2 cellular contexts compared by ENCODE assay signal in the genomic region with DNA sequence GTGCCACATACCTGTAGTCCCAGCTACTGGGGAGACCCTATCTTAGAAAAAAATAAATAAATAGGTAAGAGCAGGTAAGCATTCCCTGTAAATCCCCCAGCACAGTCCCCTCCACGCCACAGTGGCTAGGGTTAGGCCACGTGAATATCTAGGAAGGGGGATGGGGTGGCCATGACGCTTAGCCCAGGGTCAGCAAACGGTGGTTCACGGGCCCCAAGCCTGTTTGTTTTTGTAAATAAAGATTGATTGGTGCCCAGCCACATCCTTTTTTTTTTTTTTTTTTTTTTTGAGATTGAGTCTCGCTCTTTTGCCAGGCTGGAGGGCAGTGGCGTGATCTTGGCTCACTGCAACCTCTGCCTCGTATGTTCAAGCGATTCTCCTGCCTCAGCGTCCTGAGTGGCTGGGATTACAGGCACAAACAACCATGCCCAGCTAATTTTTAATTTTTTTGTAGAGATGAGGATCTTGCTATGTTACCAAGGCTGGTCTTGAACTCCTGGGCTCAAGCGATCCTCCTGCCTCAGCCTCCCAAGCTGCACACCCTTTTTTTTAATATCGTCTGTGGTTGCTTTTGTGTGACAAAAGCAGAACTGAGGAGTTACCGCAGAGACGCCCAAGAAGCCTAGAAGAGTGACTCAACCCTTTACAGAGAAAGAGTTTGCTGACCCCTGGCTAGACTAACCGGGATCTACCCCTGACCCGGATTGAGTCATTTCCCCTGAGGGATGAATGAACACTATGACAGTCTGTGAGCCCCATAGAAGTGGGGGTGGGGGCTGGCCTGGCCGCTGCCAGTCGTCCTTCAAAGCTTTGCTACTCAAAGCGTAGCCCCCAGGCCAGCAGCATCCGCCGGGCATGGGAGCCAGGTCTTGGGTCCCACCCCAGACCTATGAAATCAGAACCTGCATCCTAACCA.
TF ChIP-seq lines count a peak whose summit lies in the region.

No MANE protein-coding gene starts in this region.

TF ChIP-seq in A549, 52 proteins besides CTCF, POLR2A, EP300 and RAD21:
- TF ChIP-seq, protein P1, sequence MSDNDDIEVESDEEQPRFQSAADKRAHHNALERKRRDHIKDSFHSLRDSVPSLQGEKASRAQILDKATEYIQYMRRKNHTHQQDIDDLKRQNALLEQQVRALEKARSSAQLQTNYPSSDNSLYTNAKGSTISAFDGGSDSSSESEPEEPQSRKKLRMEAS (IDR thresholded peaks at IDR 0.05), result peak; percentile 62
- TF ChIP-seq EHF (CRISPR knock-in tag; IDR thresholded peaks at IDR 0.05) (0 out of 2 replicates have a peak, but pooled peaks have one; percentile 13), NFE2L2 (conservative IDR thresholded peaks at IDR 0.05; ENCODE audit: low read length) (no peak), RNF2 (IDR thresholded peaks at IDR 0.05; ENCODE audit: borderline replicate concordance, low read depth) (no peak), PHF8 (IDR thresholded peaks at IDR 0.05; ENCODE audit: borderline replicate concordance, low read depth) (no peak), GATA3 (IDR thresholded peaks at IDR 0.05; ENCODE audit: borderline replicate concordance) (peak; percentile 81; the same call in 1 of the 2 replicates), JUNB (IDR thresholded peaks at IDR 0.05) (peak; percentile 82), RFX5 (IDR thresholded peaks at IDR 0.05) (no peak), CEBPB (IDR thresholded peaks at IDR 0.05) (peak in 1 of 2 experiments; percentile 54; a peak in 3 of 4 replicates), SMC3 (IDR thresholded peaks at IDR 0.05) (peak; percentile 68; the same call in 2 of the 3 replicates), SREBF2 (IDR thresholded peaks at IDR 0.05) (no peak), FOSL2 (IDR thresholded peaks at IDR 0.05) (peak; percentile 85), FOSL2 (CRISPR knock-in tag; IDR thresholded peaks at IDR 0.05) (peak; percentile 98), MAFK (IDR thresholded peaks at IDR 0.05; ENCODE audit: partially characterized antibody) (peak; percentile 21), ZSCAN20 (CRISPR knock-in tag; IDR thresholded peaks at IDR 0.05) (no peak), RARB (CRISPR knock-in tag; IDR thresholded peaks at IDR 0.05) (0 out of 2 replicates have a peak, but pooled peaks have one; percentile 51), MAZ (IDR thresholded peaks at IDR 0.05; ENCODE audit: borderline replicate concordance, low read depth, low read length) (no peak), CHD2 (IDR thresholded peaks at IDR 0.05; ENCODE audit: low read length, partially characterized antibody) (no peak), HOXB5 (CRISPR knock-in tag; IDR thresholded peaks at IDR 0.05) (0 out of 2 replicates have a peak, but pooled peaks have one; percentile 7), HDAC2 (IDR thresholded peaks at IDR 0.05) (no peak), JUN (IDR thresholded peaks at IDR 0.05) (peak; percentile 53 to 69; a peak in 3 of 5 replicates), POLR2AphosphoS2 (conservative IDR thresholded peaks at IDR 0.05; ENCODE audit: low read length) (no peak)
- TF ChIP-seq, protein P2, sequence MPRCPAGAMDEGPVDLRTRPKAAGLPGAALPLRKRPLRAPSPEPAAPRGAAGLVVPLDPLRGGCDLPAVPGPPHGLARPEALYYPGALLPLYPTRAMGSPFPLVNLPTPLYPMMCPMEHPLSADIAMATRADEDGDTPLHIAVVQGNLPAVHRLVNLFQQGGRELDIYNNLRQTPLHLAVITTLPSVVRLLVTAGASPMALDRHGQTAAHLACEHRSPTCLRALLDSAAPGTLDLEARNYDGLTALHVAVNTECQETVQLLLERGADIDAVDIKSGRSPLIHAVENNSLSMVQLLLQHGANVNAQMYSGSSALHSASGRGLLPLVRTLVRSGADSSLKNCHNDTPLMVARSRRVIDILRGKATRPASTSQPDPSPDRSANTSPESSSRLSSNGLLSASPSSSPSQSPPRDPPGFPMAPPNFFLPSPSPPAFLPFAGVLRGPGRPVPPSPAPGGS (IDR thresholded peaks at IDR 0.05), result 0 out of 3 replicates have a peak, but pooled peaks have one; percentile 24
- TF ChIP-seq, protein P3, sequence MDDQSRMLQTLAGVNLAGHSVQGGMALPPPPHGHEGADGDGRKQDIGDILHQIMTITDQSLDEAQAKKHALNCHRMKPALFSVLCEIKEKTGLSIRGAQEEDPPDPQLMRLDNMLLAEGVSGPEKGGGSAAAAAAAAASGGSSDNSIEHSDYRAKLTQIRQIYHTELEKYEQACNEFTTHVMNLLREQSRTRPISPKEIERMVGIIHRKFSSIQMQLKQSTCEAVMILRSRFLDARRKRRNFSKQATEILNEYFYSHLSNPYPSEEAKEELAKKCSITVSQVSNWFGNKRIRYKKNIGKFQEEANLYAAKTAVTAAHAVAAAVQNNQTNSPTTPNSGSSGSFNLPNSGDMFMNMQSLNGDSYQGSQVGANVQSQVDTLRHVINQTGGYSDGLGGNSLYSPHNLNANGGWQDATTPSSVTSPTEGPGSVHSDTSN (IDR thresholded peaks at IDR 0.05), result no peak; the same call in 1 of the 2 replicates
- TF ChIP-seq, protein P4, sequence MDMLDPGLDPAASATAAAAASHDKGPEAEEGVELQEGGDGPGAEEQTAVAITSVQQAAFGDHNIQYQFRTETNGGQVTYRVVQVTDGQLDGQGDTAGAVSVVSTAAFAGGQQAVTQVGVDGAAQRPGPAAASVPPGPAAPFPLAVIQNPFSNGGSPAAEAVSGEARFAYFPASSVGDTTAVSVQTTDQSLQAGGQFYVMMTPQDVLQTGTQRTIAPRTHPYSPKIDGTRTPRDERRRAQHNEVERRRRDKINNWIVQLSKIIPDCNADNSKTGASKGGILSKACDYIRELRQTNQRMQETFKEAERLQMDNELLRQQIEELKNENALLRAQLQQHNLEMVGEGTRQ (IDR thresholded peaks at IDR 0.05), result no peak

TF ChIP-seq in H1, 55 proteins besides CTCF, POLR2A, EP300 and RAD21:
- 0 out of 2 replicates have a peak, but pooled peaks have one; percentile 41 for TF ChIP-seq JUND (IDR thresholded peaks at IDR 0.05; ENCODE audit: low read length)
- no peak for TF ChIP-seq SP4 (IDR thresholded peaks at IDR 0.05; ENCODE audit: low read length)
